1 cellular context compared by ENCODE assay signal in the genomic region with DNA sequence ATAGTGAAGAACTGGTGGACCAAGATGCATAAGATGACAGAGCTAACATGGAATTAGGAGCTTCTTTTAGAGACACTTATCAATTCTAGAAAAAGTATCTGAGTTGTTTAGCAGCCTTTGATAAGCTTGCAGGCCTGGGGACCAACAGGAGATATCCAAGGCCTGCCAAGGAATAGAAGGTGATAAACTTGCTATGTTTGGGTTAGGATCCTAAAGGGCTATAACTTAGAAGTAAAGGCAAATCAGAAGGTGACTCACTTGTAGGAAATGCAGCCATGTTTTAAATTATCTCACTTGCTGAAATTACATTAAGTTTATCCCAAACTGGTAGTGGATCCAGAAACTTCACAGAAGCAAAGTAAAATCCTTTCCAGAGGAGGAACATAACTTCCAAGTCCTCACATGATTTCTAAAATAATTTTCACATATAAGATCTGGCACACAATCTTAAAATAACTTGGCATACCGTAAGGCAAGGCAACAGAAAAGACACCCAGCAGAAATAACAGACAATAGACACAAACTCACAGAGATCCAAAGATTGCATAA.
TF ChIP-seq lines count a peak whose summit lies in the region.

No MANE protein-coding gene starts in this region.

TF ChIP-seq in IMR-90, 13 proteins besides CTCF, POLR2A, EP300 and RAD21 (continued from another document):
- TF ChIP-seq, protein P1, sequence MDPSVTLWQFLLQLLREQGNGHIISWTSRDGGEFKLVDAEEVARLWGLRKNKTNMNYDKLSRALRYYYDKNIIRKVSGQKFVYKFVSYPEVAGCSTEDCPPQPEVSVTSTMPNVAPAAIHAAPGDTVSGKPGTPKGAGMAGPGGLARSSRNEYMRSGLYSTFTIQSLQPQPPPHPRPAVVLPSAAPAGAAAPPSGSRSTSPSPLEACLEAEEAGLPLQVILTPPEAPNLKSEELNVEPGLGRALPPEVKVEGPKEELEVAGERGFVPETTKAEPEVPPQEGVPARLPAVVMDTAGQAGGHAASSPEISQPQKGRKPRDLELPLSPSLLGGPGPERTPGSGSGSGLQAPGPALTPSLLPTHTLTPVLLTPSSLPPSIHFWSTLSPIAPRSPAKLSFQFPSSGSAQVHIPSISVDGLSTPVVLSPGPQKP (IDR thresholded peaks at IDR 0.05; ENCODE audit: borderline replicate concordance, low read depth, low read length): no peak
- TF ChIP-seq MXI1 (IDR thresholded peaks at IDR 0.05; ENCODE audit: borderline replicate concordance, low read depth, low read length) (no peak), FOS (IDR thresholded peaks at IDR 0.05; ENCODE audit: low read depth, low read length) (no peak), MAFK (IDR thresholded peaks at IDR 0.05; ENCODE audit: low read depth, low read length) (no peak), CEBPB (IDR thresholded peaks at IDR 0.05; ENCODE audit: low read depth, low read length) (no peak), CHD1 (IDR thresholded peaks at IDR 0.05; ENCODE audit: low read depth, low read length) (no peak), RFX5 (IDR thresholded peaks at IDR 0.05; ENCODE audit: low read depth, low read length) (no peak), BHLHE40 (IDR thresholded peaks at IDR 0.05; ENCODE audit: low read depth, low read length) (no peak), SMC3 (IDR thresholded peaks at IDR 0.05; ENCODE audit: low read depth, low read length) (no peak), MAZ (IDR thresholded peaks at IDR 0.05; ENCODE audit: borderline replicate concordance, low read depth, low read length) (no peak)
- TF ChIP-seq, protein P2, sequence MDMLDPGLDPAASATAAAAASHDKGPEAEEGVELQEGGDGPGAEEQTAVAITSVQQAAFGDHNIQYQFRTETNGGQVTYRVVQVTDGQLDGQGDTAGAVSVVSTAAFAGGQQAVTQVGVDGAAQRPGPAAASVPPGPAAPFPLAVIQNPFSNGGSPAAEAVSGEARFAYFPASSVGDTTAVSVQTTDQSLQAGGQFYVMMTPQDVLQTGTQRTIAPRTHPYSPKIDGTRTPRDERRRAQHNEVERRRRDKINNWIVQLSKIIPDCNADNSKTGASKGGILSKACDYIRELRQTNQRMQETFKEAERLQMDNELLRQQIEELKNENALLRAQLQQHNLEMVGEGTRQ (IDR thresholded peaks at IDR 0.05; ENCODE audit: low read depth, low read length): no peak
